In the genomic region with DNA sequence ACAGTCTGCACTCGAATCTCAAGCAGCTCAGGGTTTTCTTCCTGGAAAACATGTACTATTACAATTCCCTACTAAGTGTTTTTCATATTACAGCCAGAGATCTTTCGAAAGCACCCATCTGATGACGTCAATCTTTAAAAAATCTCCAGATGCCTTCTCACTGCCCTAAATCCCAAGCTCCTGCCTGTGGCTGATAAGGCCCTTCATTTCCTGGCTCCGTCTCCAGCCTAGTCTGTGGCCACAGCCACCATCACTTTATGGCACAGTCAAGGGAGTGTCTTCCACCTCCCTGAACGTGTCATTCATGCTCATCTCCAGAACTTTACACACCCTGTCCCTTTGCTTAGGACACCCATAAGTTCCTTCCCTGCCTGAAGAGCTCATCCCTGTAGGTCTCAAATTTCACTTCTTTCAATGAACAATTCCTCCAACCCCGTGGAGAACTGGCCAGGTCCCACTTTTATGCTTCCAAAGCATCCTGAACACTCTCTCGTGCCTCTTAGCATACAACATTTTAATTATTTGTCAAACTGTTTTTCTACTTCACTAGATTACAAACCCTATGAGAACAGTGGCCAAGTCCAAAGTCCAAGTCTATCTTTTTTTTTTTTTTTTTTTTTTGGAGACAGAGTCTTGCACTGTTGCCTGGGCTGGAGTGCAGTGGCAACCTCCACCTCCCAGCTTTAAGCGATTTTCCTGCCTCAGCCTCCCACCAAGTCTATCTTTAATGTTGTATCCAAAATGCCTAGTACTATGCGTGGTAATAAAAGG, we compare ENCODE assay signal across 1 cellular context.
A peak's percentile ranks its signal among the peaks of the same experiment; 100 is the strongest.
TF ChIP-seq lines count a peak whose summit lies in the region.

No MANE protein-coding gene starts in this region.

TF ChIP-seq in K562, 482 proteins besides CTCF, POLR2A, EP300 and RAD21 (continued from another document and continues in another):
- TF ChIP-seq, protein P1, sequence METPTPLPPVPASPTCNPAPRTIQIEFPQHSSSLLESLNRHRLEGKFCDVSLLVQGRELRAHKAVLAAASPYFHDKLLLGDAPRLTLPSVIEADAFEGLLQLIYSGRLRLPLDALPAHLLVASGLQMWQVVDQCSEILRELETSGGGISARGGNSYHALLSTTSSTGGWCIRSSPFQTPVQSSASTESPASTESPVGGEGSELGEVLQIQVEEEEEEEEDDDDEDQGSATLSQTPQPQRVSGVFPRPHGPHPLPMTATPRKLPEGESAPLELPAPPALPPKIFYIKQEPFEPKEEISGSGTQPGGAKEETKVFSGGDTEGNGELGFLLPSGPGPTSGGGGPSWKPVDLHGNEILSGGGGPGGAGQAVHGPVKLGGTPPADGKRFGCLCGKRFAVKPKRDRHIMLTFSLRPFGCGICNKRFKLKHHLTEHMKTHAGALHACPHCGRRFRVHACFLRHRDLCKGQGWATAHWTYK (CRISPR knock-in tag; IDR thresholded peaks at IDR 0.05): peak; percentile 51; the same call in 1 of the 2 replicates
- TF ChIP-seq FOSL1 (tag; conservative IDR thresholded peaks at IDR 0.05): peak; percentile 76
- peak; percentile 88 for TF ChIP-seq SMARCE1 (IDR thresholded peaks at IDR 0.05)
- TF ChIP-seq CC2D1A (IDR thresholded peaks at IDR 0.05): peak; percentile 50; the same call in 1 of the 2 replicates
- no peak for TF ChIP-seq ZNF785 (CRISPR knock-in tag; IDR thresholded peaks at IDR 0.05)
- no peak; the same call in 1 of the 2 replicates for TF ChIP-seq ZNF134 (CRISPR knock-in tag; conservative IDR thresholded peaks at IDR 0.05)
- TF ChIP-seq MEIS2 (IDR thresholded peaks at IDR 0.05; ENCODE audit: partially characterized antibody): peak; percentile 56
- TF ChIP-seq RBBP5 (IDR thresholded peaks at IDR 0.05; ENCODE audit: borderline replicate concordance, insufficient read depth, low read length, poor library complexity, severe bottlenecking): peak; percentile 17
- TF ChIP-seq, protein P2, sequence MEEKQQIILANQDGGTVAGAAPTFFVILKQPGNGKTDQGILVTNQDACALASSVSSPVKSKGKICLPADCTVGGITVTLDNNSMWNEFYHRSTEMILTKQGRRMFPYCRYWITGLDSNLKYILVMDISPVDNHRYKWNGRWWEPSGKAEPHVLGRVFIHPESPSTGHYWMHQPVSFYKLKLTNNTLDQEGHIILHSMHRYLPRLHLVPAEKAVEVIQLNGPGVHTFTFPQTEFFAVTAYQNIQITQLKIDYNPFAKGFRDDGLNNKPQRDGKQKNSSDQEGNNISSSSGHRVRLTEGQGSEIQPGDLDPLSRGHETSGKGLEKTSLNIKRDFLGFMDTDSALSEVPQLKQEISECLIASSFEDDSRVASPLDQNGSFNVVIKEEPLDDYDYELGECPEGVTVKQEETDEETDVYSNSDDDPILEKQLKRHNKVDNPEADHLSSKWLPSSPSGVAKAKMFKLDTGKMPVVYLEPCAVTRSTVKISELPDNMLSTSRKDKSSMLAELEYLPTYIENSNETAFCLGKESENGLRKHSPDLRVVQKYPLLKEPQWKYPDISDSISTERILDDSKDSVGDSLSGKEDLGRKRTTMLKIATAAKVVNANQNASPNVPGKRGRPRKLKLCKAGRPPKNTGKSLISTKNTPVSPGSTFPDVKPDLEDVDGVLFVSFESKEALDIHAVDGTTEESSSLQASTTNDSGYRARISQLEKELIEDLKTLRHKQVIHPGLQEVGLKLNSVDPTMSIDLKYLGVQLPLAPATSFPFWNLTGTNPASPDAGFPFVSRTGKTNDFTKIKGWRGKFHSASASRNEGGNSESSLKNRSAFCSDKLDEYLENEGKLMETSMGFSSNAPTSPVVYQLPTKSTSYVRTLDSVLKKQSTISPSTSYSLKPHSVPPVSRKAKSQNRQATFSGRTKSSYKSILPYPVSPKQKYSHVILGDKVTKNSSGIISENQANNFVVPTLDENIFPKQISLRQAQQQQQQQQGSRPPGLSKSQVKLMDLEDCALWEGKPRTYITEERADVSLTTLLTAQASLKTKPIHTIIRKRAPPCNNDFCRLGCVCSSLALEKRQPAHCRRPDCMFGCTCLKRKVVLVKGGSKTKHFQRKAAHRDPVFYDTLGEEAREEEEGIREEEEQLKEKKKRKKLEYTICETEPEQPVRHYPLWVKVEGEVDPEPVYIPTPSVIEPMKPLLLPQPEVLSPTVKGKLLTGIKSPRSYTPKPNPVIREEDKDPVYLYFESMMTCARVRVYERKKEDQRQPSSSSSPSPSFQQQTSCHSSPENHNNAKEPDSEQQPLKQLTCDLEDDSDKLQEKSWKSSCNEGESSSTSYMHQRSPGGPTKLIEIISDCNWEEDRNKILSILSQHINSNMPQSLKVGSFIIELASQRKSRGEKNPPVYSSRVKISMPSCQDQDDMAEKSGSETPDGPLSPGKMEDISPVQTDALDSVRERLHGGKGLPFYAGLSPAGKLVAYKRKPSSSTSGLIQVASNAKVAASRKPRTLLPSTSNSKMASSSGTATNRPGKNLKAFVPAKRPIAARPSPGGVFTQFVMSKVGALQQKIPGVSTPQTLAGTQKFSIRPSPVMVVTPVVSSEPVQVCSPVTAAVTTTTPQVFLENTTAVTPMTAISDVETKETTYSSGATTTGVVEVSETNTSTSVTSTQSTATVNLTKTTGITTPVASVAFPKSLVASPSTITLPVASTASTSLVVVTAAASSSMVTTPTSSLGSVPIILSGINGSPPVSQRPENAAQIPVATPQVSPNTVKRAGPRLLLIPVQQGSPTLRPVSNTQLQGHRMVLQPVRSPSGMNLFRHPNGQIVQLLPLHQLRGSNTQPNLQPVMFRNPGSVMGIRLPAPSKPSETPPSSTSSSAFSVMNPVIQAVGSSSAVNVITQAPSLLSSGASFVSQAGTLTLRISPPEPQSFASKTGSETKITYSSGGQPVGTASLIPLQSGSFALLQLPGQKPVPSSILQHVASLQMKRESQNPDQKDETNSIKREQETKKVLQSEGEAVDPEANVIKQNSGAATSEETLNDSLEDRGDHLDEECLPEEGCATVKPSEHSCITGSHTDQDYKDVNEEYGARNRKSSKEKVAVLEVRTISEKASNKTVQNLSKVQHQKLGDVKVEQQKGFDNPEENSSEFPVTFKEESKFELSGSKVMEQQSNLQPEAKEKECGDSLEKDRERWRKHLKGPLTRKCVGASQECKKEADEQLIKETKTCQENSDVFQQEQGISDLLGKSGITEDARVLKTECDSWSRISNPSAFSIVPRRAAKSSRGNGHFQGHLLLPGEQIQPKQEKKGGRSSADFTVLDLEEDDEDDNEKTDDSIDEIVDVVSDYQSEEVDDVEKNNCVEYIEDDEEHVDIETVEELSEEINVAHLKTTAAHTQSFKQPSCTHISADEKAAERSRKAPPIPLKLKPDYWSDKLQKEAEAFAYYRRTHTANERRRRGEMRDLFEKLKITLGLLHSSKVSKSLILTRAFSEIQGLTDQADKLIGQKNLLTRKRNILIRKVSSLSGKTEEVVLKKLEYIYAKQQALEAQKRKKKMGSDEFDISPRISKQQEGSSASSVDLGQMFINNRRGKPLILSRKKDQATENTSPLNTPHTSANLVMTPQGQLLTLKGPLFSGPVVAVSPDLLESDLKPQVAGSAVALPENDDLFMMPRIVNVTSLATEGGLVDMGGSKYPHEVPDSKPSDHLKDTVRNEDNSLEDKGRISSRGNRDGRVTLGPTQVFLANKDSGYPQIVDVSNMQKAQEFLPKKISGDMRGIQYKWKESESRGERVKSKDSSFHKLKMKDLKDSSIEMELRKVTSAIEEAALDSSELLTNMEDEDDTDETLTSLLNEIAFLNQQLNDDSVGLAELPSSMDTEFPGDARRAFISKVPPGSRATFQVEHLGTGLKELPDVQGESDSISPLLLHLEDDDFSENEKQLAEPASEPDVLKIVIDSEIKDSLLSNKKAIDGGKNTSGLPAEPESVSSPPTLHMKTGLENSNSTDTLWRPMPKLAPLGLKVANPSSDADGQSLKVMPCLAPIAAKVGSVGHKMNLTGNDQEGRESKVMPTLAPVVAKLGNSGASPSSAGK (IDR thresholded peaks at IDR 0.05): no peak
- TF ChIP-seq, protein P3, sequence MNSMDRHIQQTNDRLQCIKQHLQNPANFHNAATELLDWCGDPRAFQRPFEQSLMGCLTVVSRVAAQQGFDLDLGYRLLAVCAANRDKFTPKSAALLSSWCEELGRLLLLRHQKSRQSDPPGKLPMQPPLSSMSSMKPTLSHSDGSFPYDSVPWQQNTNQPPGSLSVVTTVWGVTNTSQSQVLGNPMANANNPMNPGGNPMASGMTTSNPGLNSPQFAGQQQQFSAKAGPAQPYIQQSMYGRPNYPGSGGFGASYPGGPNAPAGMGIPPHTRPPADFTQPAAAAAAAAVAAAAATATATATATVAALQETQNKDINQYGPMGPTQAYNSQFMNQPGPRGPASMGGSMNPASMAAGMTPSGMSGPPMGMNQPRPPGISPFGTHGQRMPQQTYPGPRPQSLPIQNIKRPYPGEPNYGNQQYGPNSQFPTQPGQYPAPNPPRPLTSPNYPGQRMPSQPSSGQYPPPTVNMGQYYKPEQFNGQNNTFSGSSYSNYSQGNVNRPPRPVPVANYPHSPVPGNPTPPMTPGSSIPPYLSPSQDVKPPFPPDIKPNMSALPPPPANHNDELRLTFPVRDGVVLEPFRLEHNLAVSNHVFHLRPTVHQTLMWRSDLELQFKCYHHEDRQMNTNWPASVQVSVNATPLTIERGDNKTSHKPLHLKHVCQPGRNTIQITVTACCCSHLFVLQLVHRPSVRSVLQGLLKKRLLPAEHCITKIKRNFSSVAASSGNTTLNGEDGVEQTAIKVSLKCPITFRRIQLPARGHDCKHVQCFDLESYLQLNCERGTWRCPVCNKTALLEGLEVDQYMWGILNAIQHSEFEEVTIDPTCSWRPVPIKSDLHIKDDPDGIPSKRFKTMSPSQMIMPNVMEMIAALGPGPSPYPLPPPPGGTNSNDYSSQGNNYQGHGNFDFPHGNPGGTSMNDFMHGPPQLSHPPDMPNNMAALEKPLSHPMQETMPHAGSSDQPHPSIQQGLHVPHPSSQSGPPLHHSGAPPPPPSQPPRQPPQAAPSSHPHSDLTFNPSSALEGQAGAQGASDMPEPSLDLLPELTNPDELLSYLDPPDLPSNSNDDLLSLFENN (IDR thresholded peaks at IDR 0.05; ENCODE audit: low read depth in 2 of 2, low read length in 2 of 2): peak in 1 of 2 experiments; percentile 81; a peak in 2 of 4 replicates
- no peak for TF ChIP-seq ZNF324 (CRISPR knock-in tag; IDR thresholded peaks at IDR 0.05)
- TF ChIP-seq CBFA2T3 (IDR thresholded peaks at IDR 0.05): peak; percentile 96
- TF ChIP-seq, protein P4, sequence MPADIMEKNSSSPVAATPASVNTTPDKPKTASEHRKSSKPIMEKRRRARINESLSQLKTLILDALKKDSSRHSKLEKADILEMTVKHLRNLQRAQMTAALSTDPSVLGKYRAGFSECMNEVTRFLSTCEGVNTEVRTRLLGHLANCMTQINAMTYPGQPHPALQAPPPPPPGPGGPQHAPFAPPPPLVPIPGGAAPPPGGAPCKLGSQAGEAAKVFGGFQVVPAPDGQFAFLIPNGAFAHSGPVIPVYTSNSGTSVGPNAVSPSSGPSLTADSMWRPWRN (IDR thresholded peaks at IDR 0.05; ENCODE audit: low read depth): no peak
- TF ChIP-seq, protein P5, sequence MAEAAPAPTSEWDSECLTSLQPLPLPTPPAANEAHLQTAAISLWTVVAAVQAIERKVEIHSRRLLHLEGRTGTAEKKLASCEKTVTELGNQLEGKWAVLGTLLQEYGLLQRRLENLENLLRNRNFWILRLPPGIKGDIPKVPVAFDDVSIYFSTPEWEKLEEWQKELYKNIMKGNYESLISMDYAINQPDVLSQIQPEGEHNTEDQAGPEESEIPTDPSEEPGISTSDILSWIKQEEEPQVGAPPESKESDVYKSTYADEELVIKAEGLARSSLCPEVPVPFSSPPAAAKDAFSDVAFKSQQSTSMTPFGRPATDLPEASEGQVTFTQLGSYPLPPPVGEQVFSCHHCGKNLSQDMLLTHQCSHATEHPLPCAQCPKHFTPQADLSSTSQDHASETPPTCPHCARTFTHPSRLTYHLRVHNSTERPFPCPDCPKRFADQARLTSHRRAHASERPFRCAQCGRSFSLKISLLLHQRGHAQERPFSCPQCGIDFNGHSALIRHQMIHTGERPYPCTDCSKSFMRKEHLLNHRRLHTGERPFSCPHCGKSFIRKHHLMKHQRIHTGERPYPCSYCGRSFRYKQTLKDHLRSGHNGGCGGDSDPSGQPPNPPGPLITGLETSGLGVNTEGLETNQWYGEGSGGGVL (CRISPR knock-in tag; IDR thresholded peaks at IDR 0.05): no peak
- no peak for TF ChIP-seq POLR3G (IDR thresholded peaks at IDR 0.05; ENCODE audit: extremely low read depth, insufficient read length, insufficient replicate concordance)
- TF ChIP-seq HNRNPL (IDR thresholded peaks at IDR 0.05; ENCODE audit: low read depth, low read length): no peak
- TF ChIP-seq, protein P6, sequence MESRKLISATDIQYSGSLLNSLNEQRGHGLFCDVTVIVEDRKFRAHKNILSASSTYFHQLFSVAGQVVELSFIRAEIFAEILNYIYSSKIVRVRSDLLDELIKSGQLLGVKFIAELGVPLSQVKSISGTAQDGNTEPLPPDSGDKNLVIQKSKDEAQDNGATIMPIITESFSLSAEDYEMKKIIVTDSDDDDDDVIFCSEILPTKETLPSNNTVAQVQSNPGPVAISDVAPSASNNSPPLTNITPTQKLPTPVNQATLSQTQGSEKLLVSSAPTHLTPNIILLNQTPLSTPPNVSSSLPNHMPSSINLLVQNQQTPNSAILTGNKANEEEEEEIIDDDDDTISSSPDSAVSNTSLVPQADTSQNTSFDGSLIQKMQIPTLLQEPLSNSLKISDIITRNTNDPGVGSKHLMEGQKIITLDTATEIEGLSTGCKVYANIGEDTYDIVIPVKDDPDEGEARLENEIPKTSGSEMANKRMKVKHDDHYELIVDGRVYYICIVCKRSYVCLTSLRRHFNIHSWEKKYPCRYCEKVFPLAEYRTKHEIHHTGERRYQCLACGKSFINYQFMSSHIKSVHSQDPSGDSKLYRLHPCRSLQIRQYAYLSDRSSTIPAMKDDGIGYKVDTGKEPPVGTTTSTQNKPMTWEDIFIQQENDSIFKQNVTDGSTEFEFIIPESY (CRISPR knock-in tag; IDR thresholded peaks at IDR 0.05): no peak
- TF ChIP-seq SMARCA4 (IDR thresholded peaks at IDR 0.05): peak; percentile 93
- TF ChIP-seq PYGO2 (tag; IDR thresholded peaks at IDR 0.05): no peak
- TF ChIP-seq ZNF589 (CRISPR knock-in tag; IDR thresholded peaks at IDR 0.05; ENCODE audit: low read depth): peak; percentile 90; the same call in 1 of the 2 replicates
- TF ChIP-seq RBM15 (IDR thresholded peaks at IDR 0.05; ENCODE audit: insufficient read depth, low read length): no peak
- TF ChIP-seq, protein P7, sequence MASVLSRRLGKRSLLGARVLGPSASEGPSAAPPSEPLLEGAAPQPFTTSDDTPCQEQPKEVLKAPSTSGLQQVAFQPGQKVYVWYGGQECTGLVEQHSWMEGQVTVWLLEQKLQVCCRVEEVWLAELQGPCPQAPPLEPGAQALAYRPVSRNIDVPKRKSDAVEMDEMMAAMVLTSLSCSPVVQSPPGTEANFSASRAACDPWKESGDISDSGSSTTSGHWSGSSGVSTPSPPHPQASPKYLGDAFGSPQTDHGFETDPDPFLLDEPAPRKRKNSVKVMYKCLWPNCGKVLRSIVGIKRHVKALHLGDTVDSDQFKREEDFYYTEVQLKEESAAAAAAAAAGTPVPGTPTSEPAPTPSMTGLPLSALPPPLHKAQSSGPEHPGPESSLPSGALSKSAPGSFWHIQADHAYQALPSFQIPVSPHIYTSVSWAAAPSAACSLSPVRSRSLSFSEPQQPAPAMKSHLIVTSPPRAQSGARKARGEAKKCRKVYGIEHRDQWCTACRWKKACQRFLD (CRISPR knock-in tag; IDR thresholded peaks at IDR 0.05): peak; percentile 80; the same call in 1 of the 2 replicates
- TF ChIP-seq ARNT (IDR thresholded peaks at IDR 0.05): peak in 1 of 2 experiments; percentile 75; a peak in 1 of 4 replicates
- TF ChIP-seq ZNF766 (CRISPR knock-in tag; conservative IDR thresholded peaks at IDR 0.05): peak; percentile 64; the same call in 1 of the 2 replicates
- TF ChIP-seq CCNT2 (IDR thresholded peaks at IDR 0.05; ENCODE audit: borderline replicate concordance, extremely low read depth, insufficient read length, low read depth, low read length): no peak
- TF ChIP-seq ZKSCAN8 (CRISPR knock-in tag; IDR thresholded peaks at IDR 0.05): peak; percentile 70; the same call in 1 of the 2 replicates
